Comparison of ENCODE assay signal across 1 cellular context in the genomic region with DNA sequence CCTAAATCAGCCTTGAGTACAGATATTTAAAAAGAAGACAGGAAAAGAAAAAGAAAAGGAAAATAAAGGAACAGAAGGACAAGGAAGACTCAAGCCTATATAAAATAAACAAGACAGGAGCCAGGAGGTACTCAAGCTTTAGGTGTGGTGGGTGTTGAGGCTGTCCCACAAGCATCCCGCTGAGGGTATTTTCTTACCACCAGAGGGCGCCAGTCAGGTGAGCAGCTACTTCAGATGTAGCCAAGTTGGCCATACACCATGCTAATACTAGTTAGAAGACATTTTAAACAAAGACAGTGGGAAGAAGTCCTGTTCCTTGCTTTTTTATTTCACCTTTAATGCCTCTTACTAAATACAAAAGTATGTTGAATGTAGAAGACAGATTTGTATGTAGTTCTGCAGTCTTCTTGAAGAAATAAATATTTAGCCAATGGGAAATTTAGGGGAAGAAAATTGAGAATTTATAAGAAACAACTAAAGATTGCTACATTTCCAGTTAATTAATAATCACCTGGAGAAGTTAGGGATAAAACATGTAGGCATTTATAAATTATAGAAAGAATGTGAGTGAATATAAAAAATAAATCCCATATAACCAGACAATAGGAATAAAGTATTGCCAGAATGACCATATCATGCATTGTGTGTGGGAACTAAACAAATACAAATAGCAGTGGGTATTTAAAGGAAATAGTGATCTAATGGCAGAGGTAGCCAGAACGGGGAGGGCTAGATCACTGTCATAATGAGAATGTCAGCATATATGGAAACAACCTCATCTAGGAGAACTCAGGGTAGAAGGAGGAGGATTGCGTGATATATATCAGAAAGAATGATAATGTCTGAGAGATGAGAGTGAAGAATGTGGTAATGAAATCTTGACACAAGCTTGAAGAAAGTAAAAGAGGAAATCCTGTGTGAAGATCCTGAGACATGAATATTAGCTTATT.
TF ChIP-seq lines count a peak whose summit lies in the region.

No MANE protein-coding gene starts in this region.

TF ChIP-seq in H1, 55 proteins besides CTCF, POLR2A, EP300 and RAD21:
- TF ChIP-seq YY1 (IDR thresholded peaks at IDR 0.05; ENCODE audit: low read depth, low read length) (peak; percentile 55; the same call in 1 of the 2 replicates), CTBP2 (IDR thresholded peaks at IDR 0.05; ENCODE audit: borderline replicate concordance, insufficient read depth, insufficient read length, low read length) (no peak)
